In the genomic region with DNA sequence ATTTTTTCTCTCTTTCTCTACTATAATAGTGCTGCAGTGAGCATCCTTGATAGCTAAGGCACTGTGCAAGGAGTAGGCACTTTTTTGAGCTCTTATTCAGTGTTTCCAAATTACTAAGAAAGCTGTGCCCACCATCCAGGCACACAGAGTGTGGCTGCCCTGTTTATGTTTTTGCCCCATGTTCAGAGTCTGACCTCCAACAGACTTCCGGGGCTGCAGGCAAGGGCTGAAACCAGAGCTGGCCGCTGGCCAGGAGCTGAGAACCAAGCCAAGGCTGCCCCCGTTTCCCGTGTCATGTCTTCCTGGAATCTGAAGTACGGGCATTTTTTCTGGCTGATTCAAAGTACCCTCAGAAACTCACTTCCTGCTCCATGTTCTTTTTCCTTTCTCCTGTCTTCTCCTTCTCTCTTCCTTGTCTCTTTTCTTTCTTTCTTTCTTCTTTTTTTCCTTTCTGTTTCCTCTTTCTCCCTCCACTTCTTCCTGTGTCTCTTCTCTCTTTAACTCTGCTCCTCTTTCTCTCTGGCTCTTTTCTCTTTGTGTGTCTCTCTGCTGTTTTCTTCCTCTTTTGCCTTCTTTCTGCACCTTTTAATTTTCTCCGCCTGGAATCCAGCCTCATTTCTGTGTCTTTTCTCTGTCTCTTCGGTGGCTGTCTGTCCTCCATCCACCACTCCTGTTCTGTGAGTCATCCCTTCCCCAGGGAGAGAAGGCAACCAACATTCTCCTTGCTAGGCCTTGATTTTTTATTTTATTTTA, we compare ENCODE assay signal across 8 cellular contexts. TPM values are rescaled to one million over a fixed set of nuclear protein-coding genes. Genes with fewer than 3 reads are reported as not detected.
DNase-seq lines count a peak whose midpoint lies in the region; ATAC-seq and TF ChIP-seq lines count a peak whose summit lies in the region.

No MANE protein-coding gene starts in this region.

- H3K9me3 ChIP-seq in naive thymus-derived CD4-positive, alpha-beta T cell (ENCODE audit: control insufficient read depth in 2 of 3, low read length in 3 of 3) = no peaks in the 10 kb centered on the region

- POLR2A ChIA-PET in naive thymus-derived CD4-positive, alpha-beta T cell (lab: Charles Lee) = interaction anchor here (1.0 kb wide), 1 partner anchor 45 kb away, joined by 3 read pairs; no protein-coding TSS in a partner anchor

- intact Hi-C loops in naive thymus-derived CD4-positive, alpha-beta T cell (cut with micrococcal nuclease) = no loop called here

- H3K27me3 ChIP-seq in naive thymus-derived CD4-positive, alpha-beta T cell (ENCODE audit: control insufficient read depth in 2 of 2, insufficient read depth in 2 of 2, low read length in 2 of 2) = no peaks in the 10 kb centered on the region

- H3K4me3 ChIP-seq in epithelial cell of proximal tubule (ENCODE audit: low read depth, low read length) (peak overlapping the region; percentile 27), urinary bladder (ENCODE audit: low read depth, low read length) (no peak overlapping the region)
- no peak overlapping the region for H3K4me3 ChIP-seq in naive thymus-derived CD4-positive, alpha-beta T cell (ENCODE audit: low read length)

- peaks cover 0 to 1% (median 0%) of the 10 kb centered on the region in 11 donors for H3K9me3 Mint-ChIP-seq in naive thymus-derived CD4-positive, alpha-beta T cell

- ATAC-seq in naive thymus-derived CD4-positive, alpha-beta T cell = no peak
- ATAC-seq in GM21360 (IDR thresholded peaks at IDR 0.05; ENCODE audit: unreplicated experiment) = no peak

- no peak for TF ChIP-seq CTCF in epithelial cell of proximal tubule (conservative IDR thresholded peaks at IDR 0.05; ENCODE audit: low read depth, low read length)

- peak overlapping the region in 9 of 10 donors; percentile 25 to 62 (median 32) for H3K4me3 Mint-ChIP-seq in naive thymus-derived CD4-positive, alpha-beta T cell

- peak overlapping the region in 8 of 9 donors; percentile 22 to 88 (median 70) for H3K27ac Mint-ChIP-seq in naive thymus-derived CD4-positive, alpha-beta T cell

- H3K27ac ChIP-seq in naive thymus-derived CD4-positive, alpha-beta T cell (ENCODE audit: low read depth, low read length) = no peak overlapping the region
- H3K27ac ChIP-seq in urinary bladder (ENCODE audit: low read depth) = peak overlapping the region; percentile 35

- no peaks in the 10 kb centered on the region for H3K4me1 ChIP-seq in naive thymus-derived CD4-positive, alpha-beta T cell (ENCODE audit: control insufficient read depth in 2 of 2, insufficient read depth in 2 of 2, low read length in 2 of 2)
- H3K4me1 ChIP-seq in urinary bladder (ENCODE audit: insufficient read depth) = no peaks in the 10 kb centered on the region

- 17% methylated on average over 7 of the region's 7 CpGs for WGBS in urinary bladder

- peaks cover 8 to 14% (median 11%) of the 10 kb centered on the region in 7 donors for H3K4me1 Mint-ChIP-seq in naive thymus-derived CD4-positive, alpha-beta T cell

- no peaks in the 10 kb centered on the region for H3K36me3 ChIP-seq in naive thymus-derived CD4-positive, alpha-beta T cell (ENCODE audit: control insufficient read depth in 2 of 3, insufficient read depth in 3 of 3, low read length in 3 of 3)
- H3K36me3 ChIP-seq in urinary bladder (ENCODE audit: insufficient read depth) = no peaks in the 10 kb centered on the region

- DNase-seq in COR-L47 (lab: John Stamatoyannopoulos, UW) = peak; percentile 83
- peak; percentile 18 for DNase-seq in GM19240 (ENCODE audit: insufficient read length, low spot score)
- peak; percentile 57 to 61 for DNase-seq in Kasumi-1 (lab: John Stamatoyannopoulos, UW)
- DNase-seq in T1000 (lab: John Stamatoyannopoulos, UW) = peak; percentile 52
- DNase-seq in epithelial cell of proximal tubule (ENCODE audit: low read depth) = no peak
- no peak for DNase-seq in naive thymus-derived CD4-positive, alpha-beta T cell

- H3K27me3 Mint-ChIP-seq in naive thymus-derived CD4-positive, alpha-beta T cell = no peaks in the 10 kb centered on the region

- no peaks in the 10 kb centered on the region for H3K36me3 Mint-ChIP-seq in naive thymus-derived CD4-positive, alpha-beta T cell

- CTCF ChIA-PET in naive thymus-derived CD4-positive, alpha-beta T cell (lab: Charles Lee) = no interaction called here

RNA-seq across cellular contexts. Expression of a gene that starts 17.0 kb away (rescaled TPM):
- total RNA-seq in epithelial cell of proximal tubule (8.5 and 26.8 TPM in 2 replicates), urinary bladder (2.3 TPM)
- total RNA-seq in naive thymus-derived CD4-positive, alpha-beta T cell = under 1 TPM in 1 of 5 experiments, not detected in 4; 0.19 TPM
- polyA plus RNA-seq in naive thymus-derived CD4-positive, alpha-beta T cell = under 1 TPM; 0.28 to 0.50 TPM
- polyA plus RNA-seq in urinary bladder = 1.4 TPM

RNA-seq across cellular contexts. Expression of a gene that starts 23.6 kb away (rescaled TPM):
- total RNA-seq in epithelial cell of proximal tubule = not detected in 2 replicates
- not detected for total RNA-seq in naive thymus-derived CD4-positive, alpha-beta T cell
- polyA plus RNA-seq in naive thymus-derived CD4-positive, alpha-beta T cell = not detected
- total RNA-seq in urinary bladder = 0.48 TPM
- 6.5 TPM for polyA plus RNA-seq in urinary bladder

RNA-seq across cellular contexts. Expression of a gene that starts 39.6 kb away (rescaled TPM):
- total RNA-seq in epithelial cell of proximal tubule (159 and 164 TPM in 2 replicates), urinary bladder (67.9 TPM)
- total RNA-seq in naive thymus-derived CD4-positive, alpha-beta T cell = 100 to 1,000 TPM in 1 of 5 experiments, 10 to 100 TPM in 4; 43.4 to 189 (median 64.7) TPM
- 100 to 1,000 TPM; 124 to 156 TPM for polyA plus RNA-seq in naive thymus-derived CD4-positive, alpha-beta T cell
- 193 TPM for polyA plus RNA-seq in urinary bladder

RNA-seq across cellular contexts. Expression of a gene that starts 45.6 kb away (rescaled TPM):
- total RNA-seq in epithelial cell of proximal tubule (15.3 and 24.5 TPM in 2 replicates), urinary bladder (50.4 TPM)
- total RNA-seq in naive thymus-derived CD4-positive, alpha-beta T cell = 10 to 100 TPM; 54.4 to 87.0 (median 65.0) TPM
- 10 to 100 TPM; 40.9 to 42.6 TPM for polyA plus RNA-seq in naive thymus-derived CD4-positive, alpha-beta T cell
- 14.5 TPM for polyA plus RNA-seq in urinary bladder

Comparison
In these comparisons a context has a peak if more than half of its experiments do, and no peak if none do; other contexts are left out.
1. DNase-seq: peak in COR-L47 (single experiment), GM19240 (single experiment), Kasumi-1 (2 of 2) and T1000 (single experiment); none in epithelial cell of proximal tubule (single experiment) and naive thymus-derived CD4-positive, alpha-beta T cell (0 of 9).